In the genomic region with DNA sequence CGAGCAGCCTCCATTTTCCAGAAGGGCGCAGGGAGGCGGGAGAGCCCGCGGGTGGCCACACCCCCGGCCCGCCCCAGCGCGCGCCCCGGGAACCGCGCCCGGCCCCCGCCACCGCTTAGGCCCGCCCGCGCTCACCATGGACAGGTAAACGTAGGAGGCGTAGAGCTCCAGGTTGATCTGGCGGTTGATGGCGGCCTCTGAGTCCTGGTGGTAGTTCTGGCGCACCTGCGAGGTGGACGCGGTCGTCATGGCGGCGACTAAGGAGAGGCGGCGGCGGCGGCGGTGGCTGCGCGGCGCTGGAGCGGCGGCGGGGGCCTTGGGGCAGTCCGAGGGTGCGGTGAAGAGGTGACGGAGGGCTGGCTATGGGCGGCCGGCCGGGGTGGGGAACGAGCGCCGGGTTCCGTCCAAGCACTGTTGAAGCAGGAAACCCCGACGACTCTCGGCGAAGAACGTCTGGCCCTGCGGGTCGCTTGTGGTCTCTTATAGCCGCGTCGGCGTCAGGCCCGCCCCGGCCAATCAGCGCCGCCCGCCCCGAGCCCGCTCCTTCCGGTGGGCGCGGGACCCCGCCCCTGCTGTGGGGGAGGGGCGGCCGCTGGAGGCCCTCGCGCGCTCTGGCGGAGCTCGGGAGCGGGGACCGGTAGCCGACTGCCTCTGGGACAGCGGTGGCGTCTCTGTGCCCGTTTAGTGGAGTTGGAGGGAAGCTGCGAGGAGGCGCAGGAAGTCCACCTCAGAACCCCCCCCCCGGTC, we compare ENCODE assay signal across 1 cellular context.
TF ChIP-seq lines count a peak whose summit lies in the region.

A gene (minus strand): TSS at position 458 of the 747 bp plus-strand sequence. CDS start 209 bp downstream, at position 249.

TF ChIP-seq in HepG2, 621 proteins besides CTCF, POLR2A, EP300 and RAD21 (continued from another document):
- TF ChIP-seq MEIS2 (CRISPR knock-in tag; IDR thresholded peaks at IDR 0.05) (0 out of 2 replicates have a peak, but pooled peaks have one; percentile 27), GATAD1 (CRISPR knock-in tag; IDR thresholded peaks at IDR 0.05) (peak; percentile 17; the same call in 1 of the 2 replicates), ZFAT (CRISPR knock-in tag; conservative IDR thresholded peaks at IDR 0.05) (0 out of 2 replicates have a peak, but pooled peaks have one; percentile 70), ZNF121 (CRISPR knock-in tag; IDR thresholded peaks at IDR 0.05) (no peak), DR1 (CRISPR knock-in tag; IDR thresholded peaks at IDR 0.05) (peak; percentile 92; the same call in 1 of the 2 replicates), EEA1 (CRISPR knock-in tag; IDR thresholded peaks at IDR 0.05; ENCODE audit: borderline replicate concordance) (peak; percentile 91), MTF2 (CRISPR knock-in tag; IDR thresholded peaks at IDR 0.05; ENCODE audit: borderline replicate concordance) (no peak), SRY (CRISPR knock-in tag; IDR thresholded peaks at IDR 0.05) (peak; percentile 10), ZNF550 (CRISPR knock-in tag; IDR thresholded peaks at IDR 0.05; ENCODE audit: borderline replicate concordance) (no peak; the same call in 1 of the 2 replicates), BRCA1 (CRISPR knock-in tag; IDR thresholded peaks at IDR 0.05) (peak; percentile 78; the same call in 1 of the 2 replicates), BHLHE40 (IDR thresholded peaks at IDR 0.05; ENCODE audit: low read length) (no peak), PHF5A (CRISPR knock-in tag; IDR thresholded peaks at IDR 0.05; ENCODE audit: low read depth, unreplicated experiment) (no peak), GABPA (IDR thresholded peaks at IDR 0.05; ENCODE audit: low read depth, low read length) (peak; percentile 48), GABPA (CRISPR knock-in tag; IDR thresholded peaks at IDR 0.05; ENCODE audit: low read depth) (no peak), ZNF207 (IDR thresholded peaks at IDR 0.05; ENCODE audit: borderline replicate concordance) (no peak), AGO2 (optimal IDR thresholded peaks at IDR 0.05; ENCODE audit: low read depth, low read length) (peak; percentile 99), KLF15 (CRISPR knock-in tag; IDR thresholded peaks at IDR 0.05; ENCODE audit: borderline replicate concordance) (no peak), SAP130 (CRISPR knock-in tag; IDR thresholded peaks at IDR 0.05; ENCODE audit: low read depth) (peak; percentile 74)
- TF ChIP-seq, protein P1, sequence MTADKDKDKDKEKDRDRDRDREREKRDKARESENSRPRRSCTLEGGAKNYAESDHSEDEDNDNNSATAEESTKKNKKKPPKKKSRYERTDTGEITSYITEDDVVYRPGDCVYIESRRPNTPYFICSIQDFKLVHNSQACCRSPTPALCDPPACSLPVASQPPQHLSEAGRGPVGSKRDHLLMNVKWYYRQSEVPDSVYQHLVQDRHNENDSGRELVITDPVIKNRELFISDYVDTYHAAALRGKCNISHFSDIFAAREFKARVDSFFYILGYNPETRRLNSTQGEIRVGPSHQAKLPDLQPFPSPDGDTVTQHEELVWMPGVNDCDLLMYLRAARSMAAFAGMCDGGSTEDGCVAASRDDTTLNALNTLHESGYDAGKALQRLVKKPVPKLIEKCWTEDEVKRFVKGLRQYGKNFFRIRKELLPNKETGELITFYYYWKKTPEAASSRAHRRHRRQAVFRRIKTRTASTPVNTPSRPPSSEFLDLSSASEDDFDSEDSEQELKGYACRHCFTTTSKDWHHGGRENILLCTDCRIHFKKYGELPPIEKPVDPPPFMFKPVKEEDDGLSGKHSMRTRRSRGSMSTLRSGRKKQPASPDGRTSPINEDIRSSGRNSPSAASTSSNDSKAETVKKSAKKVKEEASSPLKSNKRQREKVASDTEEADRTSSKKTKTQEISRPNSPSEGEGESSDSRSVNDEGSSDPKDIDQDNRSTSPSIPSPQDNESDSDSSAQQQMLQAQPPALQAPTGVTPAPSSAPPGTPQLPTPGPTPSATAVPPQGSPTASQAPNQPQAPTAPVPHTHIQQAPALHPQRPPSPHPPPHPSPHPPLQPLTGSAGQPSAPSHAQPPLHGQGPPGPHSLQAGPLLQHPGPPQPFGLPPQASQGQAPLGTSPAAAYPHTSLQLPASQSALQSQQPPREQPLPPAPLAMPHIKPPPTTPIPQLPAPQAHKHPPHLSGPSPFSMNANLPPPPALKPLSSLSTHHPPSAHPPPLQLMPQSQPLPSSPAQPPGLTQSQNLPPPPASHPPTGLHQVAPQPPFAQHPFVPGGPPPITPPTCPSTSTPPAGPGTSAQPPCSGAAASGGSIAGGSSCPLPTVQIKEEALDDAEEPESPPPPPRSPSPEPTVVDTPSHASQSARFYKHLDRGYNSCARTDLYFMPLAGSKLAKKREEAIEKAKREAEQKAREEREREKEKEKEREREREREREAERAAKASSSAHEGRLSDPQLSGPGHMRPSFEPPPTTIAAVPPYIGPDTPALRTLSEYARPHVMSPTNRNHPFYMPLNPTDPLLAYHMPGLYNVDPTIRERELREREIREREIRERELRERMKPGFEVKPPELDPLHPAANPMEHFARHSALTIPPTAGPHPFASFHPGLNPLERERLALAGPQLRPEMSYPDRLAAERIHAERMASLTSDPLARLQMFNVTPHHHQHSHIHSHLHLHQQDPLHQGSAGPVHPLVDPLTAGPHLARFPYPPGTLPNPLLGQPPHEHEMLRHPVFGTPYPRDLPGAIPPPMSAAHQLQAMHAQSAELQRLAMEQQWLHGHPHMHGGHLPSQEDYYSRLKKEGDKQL (CRISPR knock-in tag; IDR thresholded peaks at IDR 0.05; ENCODE audit: low read depth), result no peak
